Comparison of ENCODE assay signal across 24 cellular contexts in the genomic region with DNA sequence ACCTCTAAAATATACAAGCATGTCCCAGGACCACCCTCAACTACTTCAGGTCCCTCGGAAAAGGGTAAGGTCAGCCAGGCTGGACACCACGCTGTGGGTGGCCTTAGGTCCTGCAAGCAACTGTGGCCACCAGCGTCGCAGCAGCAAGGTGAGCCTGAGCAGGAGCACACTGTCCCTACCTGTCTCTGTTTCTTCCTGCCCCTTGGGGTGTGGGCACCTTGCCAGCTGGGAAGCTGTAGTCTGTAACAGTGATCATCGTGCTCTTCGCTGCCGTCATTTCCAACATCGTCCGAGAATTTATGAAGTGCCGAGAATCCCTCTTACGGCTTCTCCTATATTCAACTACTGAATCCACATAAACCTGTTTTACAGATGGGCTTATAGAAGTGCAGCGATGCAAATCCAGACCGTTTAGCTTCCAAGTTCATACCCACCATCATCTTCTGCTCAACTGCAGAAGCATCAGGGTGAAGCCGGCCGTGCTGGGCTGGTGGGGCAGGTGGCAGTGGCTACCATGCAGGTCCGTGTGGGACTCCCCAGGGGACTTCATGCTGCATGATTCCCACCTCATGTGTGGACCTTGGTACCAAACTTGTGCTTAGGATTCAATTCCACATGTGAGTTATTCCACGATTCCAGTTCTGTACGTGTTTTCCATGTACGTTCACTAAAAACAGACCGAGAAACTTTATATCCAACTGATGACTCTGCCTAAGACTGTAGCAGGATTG.
"Had no signal": no experiment of that assay in that cellular context is flagged by ENCODE, and none has a peak within 500 bp of the region (broad histone marks: within the 10 kb centered on the region; RNA-seq: fewer than 3 reads in every experiment).

No MANE protein-coding gene starts in this region.

- H3K4me1 ChIP-seq: breast epithelium, gastrocnemius medialis, parathyroid adenoma, right atrium auricular region had no signal

- H3K27me3 ChIP-seq: right atrium auricular region, tibial nerve had no signal

- H3K9me3 Mint-ChIP-seq: activated CD4-positive, alpha-beta memory T cell treated with anti-CD3 and anti-CD28 coated beads for 36 hours; activated naive CD4-positive, alpha-beta T cell treated with anti-CD3 and anti-CD28 coated beads, Interleukin-2, amount 50 U/mL, for 24 hours; natural killer cell treated with Interleukin-12 subunit alpha and Interleukin-12 subunit beta and Interleukin-15 and Interleukin-18, amount 100 ng/mL, for 72 hours had no signal

- H3K4me3 ChIP-seq: breast epithelium, gastrocnemius medialis, mucosa of descending colon, right atrium auricular region, stomach, tibial nerve had no signal

- H3K36me3 Mint-ChIP-seq: activated CD4-positive, alpha-beta memory T cell treated with anti-CD3 and anti-CD28 coated beads for 36 hours; activated naive CD4-positive, alpha-beta T cell treated with anti-CD3 and anti-CD28 coated beads, Interleukin-2, amount 50 U/mL, for 24 hours; natural killer cell treated with Interleukin-12 subunit alpha and Interleukin-12 subunit beta and Interleukin-15 and Interleukin-18, amount 100 ng/mL, for 72 hours had no signal

- ATAC-seq: activated naive CD8-positive, alpha-beta T cell treated with anti-CD3 and anti-CD28 coated beads, Interleukin-2, amount 50 U/mL, for 24 hours; gastrocnemius medialis; left cardiac atrium; left ventricle myocardium superior; mucosa of descending colon; natural killer cell treated with Interleukin-12 subunit alpha and Interleukin-12 subunit beta and Interleukin-15 and Interleukin-18, amount 100 ng/mL, for 72 hours; stimulated activated naive B cell treated with anti-CD40 and anti-IgM and Interleukin-4, amounts not matched to agents 10 μg/mL and 1 μg/mL and 100 μg/mL, for 72 hours had no signal

- H3K4me1 Mint-ChIP-seq: activated naive CD4-positive, alpha-beta T cell treated with anti-CD3 and anti-CD28 coated beads, Interleukin-2, amount 50 U/mL, for 24 hours had no signal

- H3K4me3 Mint-ChIP-seq: activated CD4-positive, alpha-beta memory T cell treated with anti-CD3 and anti-CD28 coated beads for 36 hours; activated naive CD4-positive, alpha-beta T cell treated with anti-CD3 and anti-CD28 coated beads, Interleukin-2, amount 50 U/mL, for 24 hours; activated naive CD8-positive, alpha-beta T cell treated with anti-CD3 and anti-CD28 coated beads, Interleukin-2, amount 50 U/mL, for 24 hours; natural killer cell treated with Interleukin-12 subunit alpha and Interleukin-12 subunit beta and Interleukin-15 and Interleukin-18, amount 100 ng/mL, for 72 hours; stimulated activated naive B cell treated with anti-CD40 and anti-IgM and Interleukin-4, amounts not matched to agents 10 μg/mL and 1 μg/mL and 100 μg/mL, for 72 hours had no signal

- H3K27ac ChIP-seq: breast epithelium, gastrocnemius medialis, parathyroid adenoma, right atrium auricular region, stomach, tibial nerve, VCaP had no signal

- H3K9me3 ChIP-seq: breast epithelium, gastrocnemius medialis, mucosa of descending colon, right atrium auricular region, stomach, tibial nerve had no signal

- H3K36me3 ChIP-seq: breast epithelium, gastrocnemius medialis, right atrium auricular region, stomach, tibial nerve had no signal

- DNase-seq: activated CD4-positive, alpha-beta memory T cell treated with anti-CD3 and anti-CD28 coated beads for 36 hours; activated CD4-positive, alpha-beta T cell treated with anti-CD3 and anti-CD28 coated beads for 48 hours; activated CD8-positive, alpha-beta memory T cell treated with anti-CD3 and anti-CD28 coated beads, Interleukin-2, amount 50 U/mL, for 4 hours; activated naive CD8-positive, alpha-beta T cell treated with anti-CD3 and anti-CD28 coated beads, Interleukin-2, amount 50 U/mL, for 24 hours; activated T-cell treated with anti-CD3 and anti-CD28 coated beads, Interleukin-2, amount 50 U/mL, for 1 hour; effector memory CD4-positive, alpha-beta T cell; gastrocnemius medialis; glutamatergic neuron; left cardiac atrium; left ventricle myocardium superior; mucosa of descending colon; occipital lobe; stimulated activated CD4-positive, alpha-beta T cell treated with anti-CD3 and anti-CD28 coated beads, Interleukin-15, amount 100 ng/mL, for 24 hours; stimulated activated CD4-positive, alpha-beta T cell treated with anti-CD3 and anti-CD28 coated beads, Interleukin-2, amount 100 ng/mL, for 24 hours; stimulated activated naive B cell treated with anti-CD40 and anti-IgM and Interleukin-4, amounts not matched to agents 10 μg/mL and 1 μg/mL and 100 μg/mL, for 72 hours; stomach; T-helper 9 cell had no signal

- H3K27ac Mint-ChIP-seq: activated CD4-positive, alpha-beta memory T cell treated with anti-CD3 and anti-CD28 coated beads for 36 hours; activated naive CD4-positive, alpha-beta T cell treated with anti-CD3 and anti-CD28 coated beads, Interleukin-2, amount 50 U/mL, for 24 hours; activated naive CD8-positive, alpha-beta T cell treated with anti-CD3 and anti-CD28 coated beads, Interleukin-2, amount 50 U/mL, for 24 hours; natural killer cell treated with Interleukin-12 subunit alpha and Interleukin-12 subunit beta and Interleukin-15 and Interleukin-18, amount 100 ng/mL, for 72 hours; stimulated activated naive B cell treated with anti-CD40 and anti-IgM and Interleukin-4, amounts not matched to agents 10 μg/mL and 1 μg/mL and 100 μg/mL, for 72 hours had no signal
